24 cellular contexts compared by ENCODE assay signal in genomic region chr22:19720999-19721485, GRCh38. TPM values are rescaled to one million over a fixed set of nuclear protein-coding genes. Genes with fewer than 3 reads are reported as not detected.
DNase-seq lines count a peak whose midpoint lies in the region; ATAC-seq, FAIRE-seq and TF ChIP-seq lines count a peak whose summit lies in the region.
"Had no signal": no experiment of that assay in that cellular context is flagged by ENCODE, and none has a peak within 500 bp of the region (broad histone marks: within the 10 kb centered on the region; RNA-seq: fewer than 3 reads in every experiment).

No MANE protein-coding gene starts in this region.

- H3K4me1 Mint-ChIP-seq in naive thymus-derived CD8-positive, alpha-beta T cell, result peaks cover 11 to 32% (median 18%) of the 10 kb centered on the region in 4 donors
- H3K4me1 Mint-ChIP-seq in type B pancreatic cell (ENCODE audit: unreplicated experiment), result no peaks in the 10 kb centered on the region

- POLR2A ChIA-PET in K562 (lab: Yijun Ruan, JAX), result interaction anchor here (0.6 to 2.7 kb wide), 11 partner anchors 9 to 542 kb away, joined by 3 to 8 read pairs (median 4); no protein-coding TSS in a partner anchor
- POLR2A ChIA-PET in naive thymus-derived CD8-positive, alpha-beta T cell (lab: Charles Lee), result no interaction called here

- WGBS in K562 (ENCODE audit: insufficient coverage, low coverage, missing lambda C conversion rate), result 91% methylated on average over 2 of the region's 2 CpGs

- H3K4me3 ChIP-seq in left ventricle myocardium inferior, result peak overlapping the region; percentile 62
- no peak overlapping the region for H3K4me3 ChIP-seq in K562
- no peak overlapping the region for H3K4me3 ChIP-seq in uterus
- H3K4me3 ChIP-seq: HAP-1, SJCRH30 had no signal

- H3K4me3 Mint-ChIP-seq in naive thymus-derived CD8-positive, alpha-beta T cell, result peak overlapping the region in 7 of 10 donors; percentile 11 to 72 (median 33)
- H3K4me3 Mint-ChIP-seq in type B pancreatic cell, result peak overlapping the region; percentile 73

- intact Hi-C loops in left ventricle myocardium inferior (cut with micrococcal nuclease), result no loop called here
- intact Hi-C loops in Right ventricle myocardium inferior (cut with DNase I), result no loop called here
- intact Hi-C loops in K562 (cut with micrococcal nuclease), result loop anchor here (5.0 kb wide), 1 partner anchor 424 kb away; no protein-coding TSS in a partner anchor
- intact Hi-C loops in uterus (cut with DNase I; ENCODE audit: low total_unique reads), result no loop called here

- peaks cover 42% of the 10 kb centered on the region for H4K20me1 ChIP-seq in K562 (replicated peaks; ENCODE audit: control insufficient read depth, insufficient read depth, low read length)

- no TSS peak for BruUV-seq in K562 (replicated peaks; lab: Mats Ljungman, UMichigan)

- H3K9ac ChIP-seq in K562 (ENCODE audit: insufficient read depth in 1 of 2, low read depth in 2 of 2, low read length in 2 of 2), result peak overlapping the region in 1 of 2 experiments; percentile 2; a peak in 2 of 4 replicates
- H3K9ac ChIP-seq: KMS-11 had no signal

- peaks cover 5 to 61% (median 28%) of the 10 kb centered on the region in 5 donors for H3K27me3 Mint-ChIP-seq in naive thymus-derived CD8-positive, alpha-beta T cell
- peaks cover 61% of the 10 kb centered on the region for H3K27me3 Mint-ChIP-seq in type B pancreatic cell

- no peak overlapping the region for H2AFZ ChIP-seq in K562 (ENCODE audit: low read depth, low read length)

- ATAC-seq in Right ventricle myocardium inferior (no peak), K562 (no peak), GM18511 (IDR thresholded peaks at IDR 0.05; ENCODE audit: unreplicated experiment) (no peak)
- no peak for ATAC-seq in naive thymus-derived CD8-positive, alpha-beta T cell

- H3K79me2 ChIP-seq in K562 (ENCODE audit: control insufficient read depth, insufficient read depth, low read length), result peaks cover 51% of the 10 kb centered on the region

- no peak for TF ChIP-seq CTCF in left ventricle myocardium inferior (IDR thresholded peaks at IDR 0.05; ENCODE audit: borderline replicate concordance)
- TF ChIP-seq CTCF in K562 (IDR thresholded peaks at IDR 0.05 in 2 of 3, conservative IDR thresholded peaks at IDR 0.05 in 1 of 3; ENCODE audit: insufficient read depth in 2 of 3, low read depth in 1 of 3, low read length in 3 of 3), result no peak
- TF ChIP-seq CTCF in type B pancreatic cell (conservative IDR thresholded peaks at IDR 0.05), result no peak
- TF ChIP-seq CTCF in uterus (IDR thresholded peaks at IDR 0.05), result no peak

- peaks cover 29% of the 10 kb centered on the region for H3K36me3 ChIP-seq in left ventricle myocardium inferior
- H3K36me3 ChIP-seq in K562 (ENCODE audit: control insufficient read depth, insufficient read depth, low read length), result peaks cover 40% of the 10 kb centered on the region
- no peaks in the 10 kb centered on the region for H3K36me3 ChIP-seq in uterus

- FAIRE-seq in K562 (lab: Jason Lieb, UNC), result no peak
- FAIRE-seq: A204.1 had no signal

- H3K27ac Mint-ChIP-seq in naive thymus-derived CD8-positive, alpha-beta T cell, result peak overlapping the region in 2 of 10 donors; percentile 22 to 56
- no peak overlapping the region for H3K27ac Mint-ChIP-seq in type B pancreatic cell
- H3K27ac Mint-ChIP-seq: CD14-positive monocyte had no signal

- H3K9me3 ChIP-seq in left ventricle myocardium inferior (replicated peaks) (no peaks in the 10 kb centered on the region), K562 (replicated peaks; ENCODE audit: control insufficient read depth, insufficient read depth, low read depth, low read length) (0 out of 2 replicates have a peak, but pooled peaks cover 2% of the 10 kb centered on the region), uterus (no peaks in the 10 kb centered on the region)
- H3K9me3 ChIP-seq: HAP-1, SJCRH30 had no signal

- no peak for TF ChIP-seq RAD21 in K562 (CRISPR knock-in tag; conservative IDR thresholded peaks at IDR 0.05 in 1 of 2, IDR thresholded peaks at IDR 0.05 in 1 of 2)

- H3K9me3 Mint-ChIP-seq in naive thymus-derived CD8-positive, alpha-beta T cell, result no peaks in the 10 kb centered on the region
- H3K9me3 Mint-ChIP-seq in type B pancreatic cell, result no peaks in the 10 kb centered on the region

- H3K36me3 Mint-ChIP-seq in naive thymus-derived CD8-positive, alpha-beta T cell, result peaks cover 0 to 3% (median 0%) of the 10 kb centered on the region in 3 donors
- H3K36me3 Mint-ChIP-seq in type B pancreatic cell, result peaks cover 17% of the 10 kb centered on the region

- peaks cover 27% of the 10 kb centered on the region for H3K9me1 ChIP-seq in K562 (ENCODE audit: control insufficient read depth, insufficient read depth, low read length)

- TF ChIP-seq POLR2A in K562 (conservative IDR thresholded peaks at IDR 0.05) (0 out of 2 replicates have a peak, but pooled peaks have one; percentile 22), uterus (IDR thresholded peaks at IDR 0.05) (no peak)

- no peak overlapping the region for H3K4me2 ChIP-seq in K562 (ENCODE audit: insufficient read depth, low read length)
- H3K4me2 ChIP-seq: KMS-11 had no signal

- TF ChIP-seq EP300 in K562 (IDR thresholded peaks at IDR 0.05; ENCODE audit: low read length), result no peak

- in situ Hi-C loops in K562 (cut with MboI), result loop anchor here (10.0 kb wide), 1 partner anchor 394 kb away; the partner anchor contains the start of genes RANBP1 and TRMT2A

- H3K27ac ChIP-seq in left ventricle myocardium inferior (replicated peaks) (peak overlapping the region; percentile 86), K562 (ENCODE audit: extremely low read depth, low read depth, low read length) (no peak overlapping the region; the same call in 2 of the 3 replicates), uterus (no peak overlapping the region)
- H3K27ac ChIP-seq: HL-60, KMS-11, RWPE1, SJCRH30 had no signal

- CTCF ChIA-PET in K562 (lab: Yijun Ruan, JAX; ENCODE audit: low intra/inter-chr PET ratio), result no interaction called here

- H3K4me1 ChIP-seq in left ventricle myocardium inferior (peaks cover 82% of the 10 kb centered on the region), K562 (replicated peaks in 1 of 2; ENCODE audit: control insufficient read depth in 2 of 2, insufficient read depth in 2 of 2, low read length in 2 of 2) (peaks cover 61 to 97% of the 10 kb centered on the region in 2 experiments), uterus (no peaks in the 10 kb centered on the region)

- no peak for DNase-seq in left ventricle myocardium inferior
- no peak for DNase-seq in Right ventricle myocardium inferior (ENCODE audit: missing footprints)
- no peak for DNase-seq in K562 (ENCODE audit: extremely low read depth in 1 of 4, low spot score in 3 of 4)
- DNase-seq in naive thymus-derived CD8-positive, alpha-beta T cell, result peak in 1 of 10 donors; percentile 54
- no peak for DNase-seq in type B pancreatic cell (ENCODE audit: extremely low spot score, unreplicated experiment)
- DNase-seq in uterus, result no peak
- no peak for DNase-seq in SHP77 treated with DMSO at 0.1 percent for 48 hours (lab: John Stamatoyannopoulos, UW)
- DNase-seq: DMS79; NCI-H1105; NCI-H146; NCI-H2029 treated with DMSO at 0.1 percent for 48 hours; NCI-H345; NCI-H524; NCI-H774; NK-92 treated with Interleukin-12 subunit alpha and Interleukin-12 subunit beta, amount 100 ng/mL, for 24 hours; SJCRH30 had no signal

- peaks cover 72% of the 10 kb centered on the region for H3K27me3 ChIP-seq in left ventricle myocardium inferior (ENCODE audit: low read depth)
- H3K27me3 ChIP-seq in K562 (ENCODE audit: control insufficient read depth in 2 of 2, insufficient read depth in 2 of 2, low read length in 2 of 2), result no peaks in the 10 kb centered on the region
- H3K27me3 ChIP-seq in uterus, result no peaks in the 10 kb centered on the region
- H3K27me3 ChIP-seq: SJCRH30 had no signal

RNA-seq across cellular contexts. Expression of gene GP1BB, which starts 2.3 kb away (rescaled TPM):
- total RNA-seq in left ventricle myocardium inferior, result not detected
- total RNA-seq in Right ventricle myocardium inferior, result not detected
- 12.5 and 89.3 TPM in 2 replicates for total RNA-seq in K562 (2011; cell fraction: chromatin; rRNA removed; ENCODE audit: low replicate concordance)
- 145 and 149 TPM in 2 replicates for total RNA-seq in K562 (2011; cell fraction: nucleolus; rRNA removed)
- 44.7 and 52.3 TPM in 2 replicates for total RNA-seq in K562 (2011; cell fraction: nucleoplasm; rRNA removed)
- 85.2 and 90.0 TPM in 2 replicates for total RNA-seq in K562 (2014; rRNA removed)
- total RNA-seq in K562 (2014; rRNA removed; fragmentation: Illumina TruSeq; extraction: Trizol), result 2.1 and 2.8 TPM in 2 replicates
- 1.6 and 5.2 TPM in 2 replicates for total RNA-seq in K562 (2015; rRNA removed; fragmentation: Illumina TruSeq; extraction: Trizol)
- total RNA-seq in K562 (2021), result 139 and 162 TPM in 2 replicates
- polyA plus RNA-seq in K562 (2011; rRNA removed), result 9.2 and 33.6 TPM in 2 replicates
- 60.0 and 286 TPM in 2 replicates for polyA plus RNA-seq in K562 (2011; cell fraction: cytosol; rRNA removed)
- polyA plus RNA-seq in K562 (2011; cell fraction: nucleus; rRNA removed), result 103 and 165 TPM in 2 replicates
- 49.9 and 97.0 TPM in 2 replicates for polyA plus RNA-seq in K562 (2012)
- polyA plus RNA-seq in K562 (2014; fragmentation: Illumina TruSeq; extraction: Trizol), result 1.6 and 15.2 TPM in 2 replicates
- polyA plus RNA-seq in K562 (2014; fragmentation: Nextera tagmentation; extraction: Ambion mirVana), result 1 to 10 TPM in 1 of 2 experiments, under 1 TPM in 1; 0.69 to 1.1 TPM
- 110 and 150 TPM in 2 replicates for polyA plus RNA-seq in K562 (2014; rRNA removed)
- 2.4 and 2.8 TPM in 2 replicates for polyA minus RNA-seq in K562 (2011; rRNA and poly(A)+ RNA removed)
- polyA minus RNA-seq in K562 (2011; cell fraction: cytosol; rRNA and poly(A)+ RNA removed), result 43.2 and 113 TPM in 2 replicates
- 19.4 and 37.3 TPM in 2 replicates for polyA minus RNA-seq in K562 (2011; cell fraction: nucleus; rRNA and poly(A)+ RNA removed)
- under 1 TPM in 1 of 2 experiments, not detected in 1; 0.34 TPM for total RNA-seq in naive thymus-derived CD8-positive, alpha-beta T cell
- polyA plus RNA-seq in naive thymus-derived CD8-positive, alpha-beta T cell, result not detected
- total RNA-seq in type B pancreatic cell (ENCODE audit: low replicate concordance), result 1.9 and 2.4 TPM in 2 replicates
- total RNA-seq in uterus, result 1 to 10 TPM in 2 of 4 donors, under 1 TPM in 1, not detected in 1; 0.76 to 7.4 (median 6.4) TPM
- total RNA-seq: HT-29 had no signal

RNA-seq across cellular contexts. Expression of gene SEPTIN5, which starts 6.7 kb away (rescaled TPM):
- total RNA-seq in left ventricle myocardium inferior (141 TPM), Right ventricle myocardium inferior (120 TPM), K562 (2014; rRNA removed) (116 and 125 TPM in 2 replicates), K562 (2014; rRNA removed; fragmentation: Illumina TruSeq; extraction: Trizol) (92.5 and 94.6 TPM in 2 replicates), K562 (2015; rRNA removed; fragmentation: Illumina TruSeq; extraction: Trizol) (28.1 and 34.9 TPM in 2 replicates), K562 (2021) (177 and 195 TPM in 2 replicates), type B pancreatic cell (ENCODE audit: low replicate concordance) (45.7 and 54.6 TPM in 2 replicates), uterus (10 to 100 TPM in 3 of 4 donors, 1 to 10 TPM in 1; 9.4 to 67.6 (median 25.3) TPM)
- total RNA-seq in K562 (2011; cell fraction: chromatin; rRNA removed; ENCODE audit: low replicate concordance), result 625 and 1,610 TPM in 2 replicates
- total RNA-seq in K562 (2011; cell fraction: nucleolus; rRNA removed), result 538 and 650 TPM in 2 replicates
- 407 and 495 TPM in 2 replicates for total RNA-seq in K562 (2011; cell fraction: nucleoplasm; rRNA removed)
- polyA plus RNA-seq in K562 (2011; rRNA removed) (119 and 238 TPM in 2 replicates), K562 (2014; fragmentation: Illumina TruSeq; extraction: Trizol) (135 and 164 TPM in 2 replicates), K562 (2014; fragmentation: Nextera tagmentation; extraction: Ambion mirVana) (1 to 10 TPM in 1 of 2 experiments, under 1 TPM in 1; 0.03 to 1.9 TPM), K562 (2014; rRNA removed) (129 and 135 TPM in 2 replicates)
- polyA plus RNA-seq in K562 (2011; cell fraction: cytosol; rRNA removed), result 143 and 156 TPM in 2 replicates
- polyA plus RNA-seq in K562 (2011; cell fraction: nucleus; rRNA removed), result 671 and 957 TPM in 2 replicates
- polyA plus RNA-seq in K562 (2012), result 122 and 123 TPM in 2 replicates
- polyA minus RNA-seq in K562 (2011; rRNA and poly(A)+ RNA removed), result 306 and 458 TPM in 2 replicates
- 83.2 and 205 TPM in 2 replicates for polyA minus RNA-seq in K562 (2011; cell fraction: cytosol; rRNA and poly(A)+ RNA removed)
- 284 and 666 TPM in 2 replicates for polyA minus RNA-seq in K562 (2011; cell fraction: nucleus; rRNA and poly(A)+ RNA removed)
- total RNA-seq in naive thymus-derived CD8-positive, alpha-beta T cell, result 1 to 10 TPM in 1 of 2 experiments, under 1 TPM in 1; 0.55 to 1.5 TPM
- under 1 TPM in 1 of 3 donors, not detected in 2; 0.32 TPM for polyA plus RNA-seq in naive thymus-derived CD8-positive, alpha-beta T cell
- total RNA-seq: HT-29 had no signal

RNA-seq across cellular contexts. Expression of gene TBX1, which starts 39.5 kb away (rescaled TPM):
- total RNA-seq in left ventricle myocardium inferior (8.0 TPM), Right ventricle myocardium inferior (3.6 TPM), K562 (2014; rRNA removed) (8.9 and 14.0 TPM in 2 replicates), K562 (2014; rRNA removed; fragmentation: Illumina TruSeq; extraction: Trizol) (2.1 and 2.6 TPM in 2 replicates), K562 (2015; rRNA removed; fragmentation: Illumina TruSeq; extraction: Trizol) (3.5 and 3.9 TPM in 2 replicates), K562 (2021) (34.2 and 35.0 TPM in 2 replicates), type B pancreatic cell (ENCODE audit: low replicate concordance) (2.4 and 3.4 TPM in 2 replicates), uterus (10 to 100 TPM in 2 of 4 donors, 1 to 10 TPM in 2; 1.0 to 23.2 (median 5.8) TPM)
- 31.9 and 90.7 TPM in 2 replicates for total RNA-seq in K562 (2011; cell fraction: chromatin; rRNA removed; ENCODE audit: low replicate concordance)
- total RNA-seq in K562 (2011; cell fraction: nucleolus; rRNA removed), result 41.9 and 52.4 TPM in 2 replicates
- 40.6 and 47.0 TPM in 2 replicates for total RNA-seq in K562 (2011; cell fraction: nucleoplasm; rRNA removed)
- polyA plus RNA-seq in K562 (2011; rRNA removed) (2.5 and 9.5 TPM in 2 replicates), K562 (2014; fragmentation: Illumina TruSeq; extraction: Trizol) (8.0 and 12.8 TPM in 2 replicates), K562 (2014; fragmentation: Nextera tagmentation; extraction: Ambion mirVana) (under 1 TPM; 0.07 to 0.11 TPM), K562 (2014; rRNA removed) (14.7 and 17.1 TPM in 2 replicates)
- polyA plus RNA-seq in K562 (2011; cell fraction: cytosol; rRNA removed), result 5.8 and 7.7 TPM in 2 replicates
- 55.1 and 87.1 TPM in 2 replicates for polyA plus RNA-seq in K562 (2011; cell fraction: nucleus; rRNA removed)
- polyA plus RNA-seq in K562 (2012), result 12.4 and 14.0 TPM in 2 replicates
- 2.2 and 5.5 TPM in 2 replicates for polyA minus RNA-seq in K562 (2011; rRNA and poly(A)+ RNA removed)
- polyA minus RNA-seq in K562 (2011; cell fraction: cytosol; rRNA and poly(A)+ RNA removed), result 5.4 and 22.9 TPM in 2 replicates
- 20.1 and 45.7 TPM in 2 replicates for polyA minus RNA-seq in K562 (2011; cell fraction: nucleus; rRNA and poly(A)+ RNA removed)
- total RNA-seq in naive thymus-derived CD8-positive, alpha-beta T cell, result not detected
- polyA plus RNA-seq in naive thymus-derived CD8-positive, alpha-beta T cell, result not detected
- total RNA-seq: HT-29 had no signal
- polyA plus RNA-seq: CD14-positive monocyte had no signal

Comparison
In these comparisons a context has a peak if more than half of its experiments do, and no peak if none do; other contexts are left out.
1. RNA of gene SEPTIN5, which starts 6.7 kb away (total RNA-seq): 141 TPM in left ventricle myocardium inferior (single experiment), 28.1 to 1,610 TPM in K562, 120 TPM in Right ventricle myocardium inferior (single experiment), 45.7 to 54.6 TPM in type B pancreatic cell and 9.4 to 67.6 TPM in uterus; 0.55 to 1.5 TPM in naive thymus-derived CD8-positive, alpha-beta T cell; every median in the first group is over 4 times any median in the second.